ENCODE assay signal across 20 cellular contexts in the genomic region with DNA sequence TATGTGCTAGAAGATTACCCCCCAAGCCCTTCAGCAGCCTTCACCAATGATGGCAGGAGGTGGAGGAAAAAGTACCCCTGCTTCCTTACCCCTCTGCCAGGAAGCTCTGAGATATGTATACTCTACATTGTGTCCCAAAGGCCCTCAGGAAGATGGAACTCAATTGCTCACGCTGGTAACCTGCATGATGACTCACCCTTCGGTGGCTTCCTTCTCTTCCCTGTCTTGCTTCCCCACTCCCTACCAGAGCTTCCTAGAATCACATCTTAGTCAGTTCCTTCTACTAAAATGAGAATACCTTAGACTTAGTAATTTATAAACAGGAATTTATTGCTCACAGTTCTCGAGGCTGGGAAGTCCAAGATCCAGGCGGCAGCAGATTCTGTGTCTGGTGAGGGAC.
DNase-seq lines count a peak whose midpoint lies in the region; ATAC-seq and TF ChIP-seq lines count a peak whose summit lies in the region.
"Had no signal": no experiment of that assay in that cellular context is flagged by ENCODE, and none has a peak within 500 bp of the region (broad histone marks: within the 10 kb centered on the region; RNA-seq: fewer than 3 reads in every experiment).

No MANE protein-coding gene starts in this region.

- no peak for TF ChIP-seq CTCF in foreskin keratinocyte (conservative IDR thresholded peaks at IDR 0.05)

- ATAC-seq in foreskin keratinocyte (peak; percentile 9), HG03135 (IDR thresholded peaks at IDR 0.05; ENCODE audit: unreplicated experiment) (no peak), HG03139 (IDR thresholded peaks at IDR 0.05; ENCODE audit: unreplicated experiment) (no peak)

- no peaks in the 10 kb centered on the region for H3K4me1 ChIP-seq in foreskin keratinocyte
- H3K4me1 ChIP-seq: BE2C; BLaER1 treated with 17β-estradiol and CSF1 and Interleukin-3, amounts not matched to agents 10 nM and 100 nM; HAP-1 had no signal

- DNase-seq in ELR (ENCODE audit: low read depth) (peak; percentile 9), RKO (ENCODE audit: low spot score) (peak; percentile 40), foreskin keratinocyte (no peak), cerebellar cortex (ENCODE audit: low spot score) (no peak), ecto neural progenitor cell (ENCODE audit: low spot score) (no peak)
- DNase-seq: ACHN; AML-193; CD4-positive, alpha-beta T cell; CD8-positive, alpha-beta memory T cell; DMS 273 treated with DMSO at 0.1 percent for 48 hours; DMS79; EL; GF-D8; GOT3; HFFc6 had no signal

- no peak overlapping the region for H3K27ac ChIP-seq in foreskin keratinocyte
- H3K27ac ChIP-seq: BLaER1 treated with 17β-estradiol and CSF1 and Interleukin-3, amounts not matched to agents 10 nM and 100 nM had no signal

- H3K27me3 ChIP-seq in foreskin keratinocyte = no peaks in the 10 kb centered on the region
- H3K27me3 ChIP-seq: BE2C; BLaER1 treated with 17β-estradiol and CSF1 and Interleukin-3, amounts not matched to agents 10 nM and 100 nM had no signal

Comparison
In these comparisons a context has a peak if more than half of its experiments do, and no peak if none do; other contexts are left out.
1. DNase-seq: peak in ELR (single experiment) and RKO (single experiment); none in foreskin keratinocyte (0 of 2), cerebellar cortex (single experiment) and ecto neural progenitor cell (single experiment).